8 cellular contexts compared by ENCODE assay signal in genomic region chr5:103119765-103120606, GRCh38. TPM values are rescaled to one million over a fixed set of nuclear protein-coding genes. Genes with fewer than 3 reads are reported as not detected.
DNase-seq lines count a peak whose midpoint lies in the region; ATAC-seq and TF ChIP-seq lines count a peak whose summit lies in the region.

Gene GIN1, minus strand, starts transcription at chr5:103120138. Its CDS starts 11,431 bp downstream, at chr5:103108707.
Gene PPIP5K2, plus strand, starts transcription at chr5:103120301. Its CDS starts 9,289 bp downstream, at chr5:103129590.

- H3K27me3 ChIP-seq in kidney epithelial cell (ENCODE audit: control insufficient read depth, insufficient read depth, low read length) = no peaks in the 10 kb centered on the region

- peak; percentile 86 for TF ChIP-seq POLR2A in GM19193 (IDR thresholded peaks at IDR 0.05; ENCODE audit: extremely low read depth, insufficient read depth, insufficient read length)

- ATAC-seq in HG03439 (IDR thresholded peaks at IDR 0.05; ENCODE audit: unreplicated experiment) = peak; percentile 95

- peak; percentile 97 for DNase-seq in Ammon's horn (ENCODE audit: low spot score)
- DNase-seq in NCI-H510A treated with DMSO at 0.1 percent for 48 hours (lab: John Stamatoyannopoulos, UW) = peak; percentile 93
- DNase-seq in activated CD4-positive, alpha-beta T cell treated with anti-CD3 and anti-CD28 coated beads for 24 hours (ENCODE audit: low read depth in 2 of 2) = peak; percentile 90 to 94
- peak; percentile 99 for DNase-seq in choroid plexus epithelial cell (ENCODE audit: low read depth)
- peak; percentile 91 for DNase-seq in kidney epithelial cell (ENCODE audit: low read depth)
- DNase-seq in stimulated activated CD4-positive, alpha-beta T cell treated with anti-CD3 and anti-CD28 coated beads, Interleukin-15, amount 100 ng/mL, for 48 hours (ENCODE audit: low read depth in 2 of 2) = peak; percentile 93

- H3K4me3 ChIP-seq in choroid plexus epithelial cell (ENCODE audit: low read depth, low read length) = peak within 1 kb of the TSS; percentile 86
- H3K4me3 ChIP-seq in kidney epithelial cell (ENCODE audit: low read depth, low read length) = peak within 1 kb of the TSS; percentile 59

- TF ChIP-seq CTCF in choroid plexus epithelial cell (conservative IDR thresholded peaks at IDR 0.05; ENCODE audit: low read depth, low read length) = peak; percentile 7
- TF ChIP-seq CTCF in kidney epithelial cell (IDR thresholded peaks at IDR 0.05; ENCODE audit: insufficient read depth, low read length, poor library complexity, severe bottlenecking) = no peak

- no peaks in the 10 kb centered on the region for H3K36me3 ChIP-seq in kidney epithelial cell (ENCODE audit: control insufficient read depth, insufficient read depth, low read length)

RNA-seq across cellular contexts. Expression of gene GIN1, which starts in this region (rescaled TPM):
- 4.2 and 6.3 TPM in 2 replicates for total RNA-seq in kidney epithelial cell

RNA-seq across cellular contexts. Expression of gene PPIP5K2, which starts in this region (rescaled TPM):
- total RNA-seq in kidney epithelial cell = 30.6 and 49.9 TPM in 2 replicates

Comparison
In these comparisons a context has a peak if more than half of its experiments do, and no peak if none do; other contexts are left out.
1. Peak in every context shown above with its lines: DNase-seq, ATAC-seq and H3K4me3 ChIP-seq.